Comparison of ENCODE assay signal across 8 cellular contexts in genomic region chr1:245153645-245154428, GRCh38. TPM values are rescaled to one million over a fixed set of nuclear protein-coding genes. Genes with fewer than 3 reads are reported as not detected.
DNase-seq lines count a peak whose midpoint lies in the region; ATAC-seq and TF ChIP-seq lines count a peak whose summit lies in the region.

No MANE protein-coding gene starts in this region.

- H3F3A ChIP-seq in DOHH2 (ENCODE audit: control insufficient read depth, insufficient read depth), result no peaks in the 10 kb centered on the region

- H3K36me3 Mint-ChIP-seq in activated T-cell treated with anti-CD3 and anti-CD28 coated beads, Interleukin-2, amount 50 U/mL, for 24 hours (ENCODE audit: low read depth), result no peaks in the 10 kb centered on the region

- no peak for TF ChIP-seq POLR2A in gastroesophageal sphincter (IDR thresholded peaks at IDR 0.05)

- H3K27me3 ChIP-seq in DOHH2 (ENCODE audit: control insufficient read depth, low read length) (peaks cover 61% of the 10 kb centered on the region), gastroesophageal sphincter (peaks cover 68% of the 10 kb centered on the region), parathyroid adenoma (ENCODE audit: control insufficient read depth, insufficient read depth, low read length) (no peaks in the 10 kb centered on the region)

- DNase-seq in HuH-7.5 (ENCODE audit: low spot score) (peak; percentile 58), hippocampal formation (lab: John Stamatoyannopoulos, UW) (no peak), HCEC 1CT (no peak)
- DNase-seq in activated T-cell treated with anti-CD3 and anti-CD28 coated beads, Interleukin-2, amount 50 U/mL, for 24 hours, result peak; percentile 60

- no peak overlapping the region for H3K27ac Mint-ChIP-seq in activated T-cell treated with anti-CD3 and anti-CD28 coated beads, Interleukin-2, amount 50 U/mL, for 24 hours

- peak overlapping the region; percentile 73 for H2AFZ ChIP-seq in parathyroid adenoma

- H3K27ac ChIP-seq in DOHH2 (ENCODE audit: low read depth, low read length) (no peak overlapping the region), gastroesophageal sphincter (peak overlapping the region in 1 of 4 donors; percentile 50), parathyroid adenoma (no peak overlapping the region)

- no peak for TF ChIP-seq CTCF in DOHH2 (IDR thresholded peaks at IDR 0.05; ENCODE audit: low read depth, low read length, poor library complexity, severe bottlenecking)
- TF ChIP-seq CTCF in gastroesophageal sphincter (IDR thresholded peaks at IDR 0.05), result no peak
- no peak for TF ChIP-seq CTCF in parathyroid adenoma (IDR thresholded peaks at IDR 0.05)

- H3K4me2 ChIP-seq in DOHH2 (ENCODE audit: low read length), result peak overlapping the region; percentile 92
- peak overlapping the region; percentile 100 for H3K4me2 ChIP-seq in parathyroid adenoma (ENCODE audit: low read length)

- H3K9ac ChIP-seq in parathyroid adenoma, result no peak overlapping the region

- peaks cover 79% of the 10 kb centered on the region for H3K27me3 Mint-ChIP-seq in activated T-cell treated with anti-CD3 and anti-CD28 coated beads, Interleukin-2, amount 50 U/mL, for 24 hours

- no peak for TF ChIP-seq EP300 in gastroesophageal sphincter (IDR thresholded peaks at IDR 0.05)

- no peaks in the 10 kb centered on the region for H3K9me2 ChIP-seq in DOHH2 (replicated peaks; ENCODE audit: control insufficient read depth, low read length)

- peak overlapping the region; percentile 71 for H3K4me3 ChIP-seq in DOHH2 (ENCODE audit: low read length)
- peak overlapping the region; percentile 35 to 65 for H3K4me3 ChIP-seq in gastroesophageal sphincter
- H3K4me3 ChIP-seq in parathyroid adenoma (ENCODE audit: low read depth, low read length), result peak overlapping the region; percentile 62

- H3K79me2 ChIP-seq in DOHH2 (ENCODE audit: control insufficient read depth, low read length), result no peaks in the 10 kb centered on the region
- H3K79me2 ChIP-seq in parathyroid adenoma, result no peaks in the 10 kb centered on the region

- H3K4me3 Mint-ChIP-seq in activated T-cell treated with anti-CD3 and anti-CD28 coated beads, Interleukin-2, amount 50 U/mL, for 24 hours, result peak overlapping the region; percentile 71

- peaks cover 42% of the 10 kb centered on the region for H3K4me1 ChIP-seq in DOHH2 (ENCODE audit: control insufficient read depth, low read length)
- H3K4me1 ChIP-seq in gastroesophageal sphincter, result peaks cover 0 to 45% (median 30%) of the 10 kb centered on the region in 3 donors
- H3K4me1 ChIP-seq in parathyroid adenoma, result no peaks in the 10 kb centered on the region

- peaks cover 27% of the 10 kb centered on the region for H3K4me1 Mint-ChIP-seq in activated T-cell treated with anti-CD3 and anti-CD28 coated beads, Interleukin-2, amount 50 U/mL, for 24 hours (ENCODE audit: low read depth)

- no peak for ATAC-seq in gastroesophageal sphincter
- ATAC-seq in HG03097 (IDR thresholded peaks at IDR 0.05; ENCODE audit: low FRiP score, unreplicated experiment), result no peak

- no peaks in the 10 kb centered on the region for H4K20me1 ChIP-seq in DOHH2 (ENCODE audit: control insufficient read depth, insufficient read depth, low read depth, low read length)

- H3K9me3 Mint-ChIP-seq in activated T-cell treated with anti-CD3 and anti-CD28 coated beads, Interleukin-2, amount 50 U/mL, for 24 hours, result peaks cover 4% of the 10 kb centered on the region

- H3K9me3 ChIP-seq in DOHH2 (ENCODE audit: control insufficient read depth, insufficient read depth, low read length) (no peaks in the 10 kb centered on the region), gastroesophageal sphincter (no peaks in the 10 kb centered on the region), parathyroid adenoma (ENCODE audit: control insufficient read depth, low read length) (no peaks in the 10 kb centered on the region)

- no CpG with 5 or more reads among the region's 70 CpGs for WGBS in gastroesophageal sphincter (ENCODE audit: low coverage in 1 of 2), 2 donors

- H3K36me3 ChIP-seq in DOHH2 (ENCODE audit: control insufficient read depth, low read length) (no peaks in the 10 kb centered on the region), gastroesophageal sphincter (no peaks in the 10 kb centered on the region), parathyroid adenoma (ENCODE audit: control insufficient read depth, insufficient read depth, low read length) (no peaks in the 10 kb centered on the region)

RNA-seq across cellular contexts. Expression of gene KIF26B, which starts 0.9 kb away (rescaled TPM):
- 1 to 10 TPM in 2 of 4 donors, under 1 TPM in 2; 0.62 to 1.9 (median 0.97) TPM for total RNA-seq in gastroesophageal sphincter

Comparison
In these comparisons a context has a peak if more than half of its experiments do, and no peak if none do; other contexts are left out.
1. DNase-seq: peak in HuH-7.5 (single experiment) and activated T-cell treated with anti-CD3 and anti-CD28 coated beads, Interleukin-2, amount 50 U/mL, for 24 hours (single experiment); none in hippocampal formation (0 of 2) and HCEC 1CT (single experiment).
2. Peak in every context shown above with its lines, with median percentiles within 50 percentile points of each other: H3K4me3 ChIP-seq.